ENCODE assay signal across 20 cellular contexts in the genomic region with DNA sequence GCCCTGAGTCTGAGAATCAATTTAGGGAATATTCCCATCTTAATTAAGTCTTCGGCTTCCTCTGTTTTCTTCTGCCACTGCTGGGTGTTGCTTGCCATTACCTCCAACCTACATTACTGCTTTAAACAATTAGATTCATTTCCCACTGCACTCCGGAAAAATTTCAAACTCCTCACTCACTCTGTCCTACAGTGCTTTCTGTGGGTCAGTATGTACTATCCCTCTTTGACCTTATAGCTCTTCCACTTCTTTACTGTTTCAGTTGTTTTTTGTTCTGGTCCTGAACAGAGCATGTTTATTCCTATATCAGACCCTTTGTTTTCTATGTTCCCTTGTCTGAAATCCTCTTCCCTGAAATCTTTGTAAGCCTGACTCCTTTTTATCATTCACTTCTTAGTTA.
"Had no signal": no experiment of that assay in that cellular context is flagged by ENCODE, and none has a peak within 500 bp of the region (broad histone marks: within the 10 kb centered on the region; RNA-seq: fewer than 3 reads in every experiment).

No MANE protein-coding gene starts in this region.

- H3K4me3 Mint-ChIP-seq: activated CD4-positive, alpha-beta memory T cell treated with anti-CD3 and anti-CD28 coated beads, Interleukin-2, amount 10 ng/mL, durations not matched to agents 7 days and 5 days; activated naive CD4-positive, alpha-beta T cell treated with anti-CD3 and anti-CD28 coated beads, Interleukin-2, amount 10 ng/mL, durations not matched to agents 7 days and 5 days; activated T-cell treated with anti-CD3 and anti-CD28 coated beads, Interleukin-2, amount 50 U/mL, for 24 hours; memory B cell; naive thymus-derived CD4-positive, alpha-beta T cell had no signal

- H3K4me3 ChIP-seq: adrenal gland, cardiac muscle cell, mucosa of descending colon, right atrium auricular region, smooth muscle cell, suprapubic skin had no signal

- H3K27ac ChIP-seq: adrenal gland, cardiac muscle cell, neutrophil, right atrium auricular region, suprapubic skin, VCaP had no signal

- H3K36me3 ChIP-seq: adrenal gland, cardiac muscle cell, neutrophil, right atrium auricular region, suprapubic skin had no signal

- H3K4me2 ChIP-seq: smooth muscle cell had no signal

- H3K27me3 Mint-ChIP-seq: activated CD4-positive, alpha-beta memory T cell treated with anti-CD3 and anti-CD28 coated beads, Interleukin-2, amount 10 ng/mL, durations not matched to agents 7 days and 5 days; activated naive CD4-positive, alpha-beta T cell treated with anti-CD3 and anti-CD28 coated beads, Interleukin-2, amount 10 ng/mL, durations not matched to agents 7 days and 5 days; activated T-cell treated with anti-CD3 and anti-CD28 coated beads, Interleukin-2, amount 50 U/mL, for 24 hours; memory B cell; progenitor cell of endocrine pancreas had no signal

- H3K9me3 ChIP-seq: adrenal gland, mucosa of descending colon, neutrophil, right atrium auricular region, suprapubic skin had no signal

- ATAC-seq: naive thymus-derived CD4-positive, alpha-beta T cell; stimulated activated naive CD8-positive, alpha-beta T cell treated with anti-CD3 and anti-CD28 coated beads, Interleukin-15, Interleukin-2, amounts not matched to agents 100 U/mL and 50 U/mL, for 24 hours had no signal

- H3K36me3 Mint-ChIP-seq: activated naive CD4-positive, alpha-beta T cell treated with anti-CD3 and anti-CD28 coated beads, Interleukin-2, amount 10 ng/mL, durations not matched to agents 7 days and 5 days; memory B cell had no signal

- H3K4me1 Mint-ChIP-seq: activated CD4-positive, alpha-beta memory T cell treated with anti-CD3 and anti-CD28 coated beads, Interleukin-2, amount 10 ng/mL, durations not matched to agents 7 days and 5 days; activated naive CD4-positive, alpha-beta T cell treated with anti-CD3 and anti-CD28 coated beads, Interleukin-2, amount 10 ng/mL, durations not matched to agents 7 days and 5 days; memory B cell; naive thymus-derived CD4-positive, alpha-beta T cell had no signal

- H3K9me3 Mint-ChIP-seq: activated CD4-positive, alpha-beta memory T cell treated with anti-CD3 and anti-CD28 coated beads, Interleukin-2, amount 10 ng/mL, durations not matched to agents 7 days and 5 days; activated naive CD4-positive, alpha-beta T cell treated with anti-CD3 and anti-CD28 coated beads, Interleukin-2, amount 10 ng/mL, durations not matched to agents 7 days and 5 days; activated T-cell treated with anti-CD3 and anti-CD28 coated beads, Interleukin-2, amount 50 U/mL, for 24 hours had no signal

- FAIRE-seq: colon had no signal

- H3K4me1 ChIP-seq: adrenal gland, right atrium auricular region, suprapubic skin had no signal

- DNase-seq: activated CD4-positive, alpha-beta memory T cell treated with anti-CD3 and anti-CD28 coated beads, Interleukin-2, amount 10 ng/mL, durations not matched to agents 7 days and 5 days; activated naive CD4-positive, alpha-beta T cell treated with anti-CD3 and anti-CD28 coated beads, Interleukin-2, amount 10 ng/mL, durations not matched to agents 7 days and 5 days; activated T-cell treated with anti-CD3 and anti-CD28 coated beads, Interleukin-2, amount 50 U/mL, for 24 hours; adrenal gland; islet precursor cell; mucosa of descending colon; naive thymus-derived CD4-positive, alpha-beta T cell; stimulated activated naive CD8-positive, alpha-beta T cell treated with anti-CD3 and anti-CD28 coated beads, Interleukin-15, Interleukin-2, amounts not matched to agents 100 U/mL and 50 U/mL, for 24 hours; T-helper 1 cell; T1000; trophoblast cell had no signal

- H3K27me3 ChIP-seq: adrenal gland, cardiac muscle cell, right atrium auricular region, suprapubic skin had no signal

- H3K27ac Mint-ChIP-seq: activated CD4-positive, alpha-beta memory T cell treated with anti-CD3 and anti-CD28 coated beads, Interleukin-2, amount 10 ng/mL, durations not matched to agents 7 days and 5 days; activated naive CD4-positive, alpha-beta T cell treated with anti-CD3 and anti-CD28 coated beads, Interleukin-2, amount 10 ng/mL, durations not matched to agents 7 days and 5 days; activated T-cell treated with anti-CD3 and anti-CD28 coated beads, Interleukin-2, amount 50 U/mL, for 24 hours; memory B cell; naive thymus-derived CD4-positive, alpha-beta T cell; progenitor cell of endocrine pancreas had no signal
